ENCODE assay signal across 8 cellular contexts in the genomic region with DNA sequence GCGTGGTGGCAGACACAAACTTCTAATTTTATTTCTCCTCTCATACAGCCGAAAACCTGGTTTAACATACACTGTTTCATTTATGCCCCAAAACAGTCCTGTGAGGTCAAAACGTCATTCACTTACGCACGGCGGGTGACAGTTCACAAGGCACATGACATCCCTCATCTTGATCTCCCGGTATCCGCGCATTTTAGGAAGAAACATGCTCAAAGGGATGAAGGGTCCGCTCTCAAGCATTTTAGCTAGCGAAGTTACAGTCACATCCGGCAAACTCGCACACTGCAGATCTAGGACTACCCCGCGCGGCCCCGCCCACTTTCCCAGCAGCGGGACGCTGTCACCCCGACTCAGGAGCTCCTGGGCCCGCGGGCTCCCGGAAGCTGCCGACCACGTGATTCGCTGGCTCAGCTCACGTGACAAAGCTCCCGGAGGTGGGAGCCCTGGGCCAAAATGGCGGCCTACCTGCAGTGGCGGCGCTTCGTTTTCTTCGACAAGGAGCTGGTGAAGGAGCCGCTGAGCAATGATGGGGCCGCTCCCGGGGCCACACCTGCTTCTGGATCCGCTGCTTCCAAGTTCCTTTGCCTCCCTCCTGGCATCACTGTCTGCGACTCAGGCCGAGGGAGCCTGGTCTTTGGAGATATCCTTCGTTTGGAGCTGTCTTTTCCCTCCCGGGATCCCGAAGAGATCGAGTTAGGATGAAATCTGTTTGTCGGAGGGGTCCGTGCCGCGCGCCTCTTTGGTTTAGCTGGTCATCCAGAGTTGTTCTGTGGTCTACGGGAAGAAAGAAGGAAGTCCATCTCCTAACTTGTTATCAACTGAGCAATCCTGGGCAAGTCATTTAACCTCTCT. TPM values are rescaled to one million over a fixed set of nuclear protein-coding genes. Genes with fewer than 3 reads are reported as not detected.
DNase-seq lines count a peak whose midpoint lies in the region; ATAC-seq and TF ChIP-seq lines count a peak whose summit lies in the region.

VPS11 (plus strand) TSS at position 448 of the 852 bp plus-strand sequence; CDS start at position 454, 6 bp downstream.

- H3K36me3 Mint-ChIP-seq in activated naive CD8-positive, alpha-beta T cell, result no peaks in the 10 kb centered on the region

- H3K27me3 Mint-ChIP-seq in activated naive CD8-positive, alpha-beta T cell, result no peaks in the 10 kb centered on the region

- peak; percentile 92 for DNase-seq in NCI-H1092 (lab: John Stamatoyannopoulos, UW)
- DNase-seq in SKM-1 treated with dmso at 0.1 percent for 144 hours (lab: John Stamatoyannopoulos, UW; ENCODE audit: unreplicated experiment), result peak; percentile 91
- peak; percentile 96 for DNase-seq in glomerular visceral epithelial cell (ENCODE audit: extremely low spot score)
- DNase-seq in osteoblast (ENCODE audit: insufficient read length, low spot score, missing footprints), result peak; percentile 100
- DNase-seq in thoracic aorta (ENCODE audit: low spot score), result peak; percentile 92

- no peaks in the 10 kb centered on the region for H3K9me3 Mint-ChIP-seq in activated naive CD8-positive, alpha-beta T cell (ENCODE audit: low read depth)

- H3K4me3 Mint-ChIP-seq in activated naive CD8-positive, alpha-beta T cell, result peak within 1 kb of the TSS; percentile 95

- H3K9me3 ChIP-seq in osteoblast (ENCODE audit: low read depth, low read length), result no peaks in the 10 kb centered on the region
- H3K9me3 ChIP-seq in thoracic aorta, result no peaks in the 10 kb centered on the region

- H3K4me3 ChIP-seq in GM08714 (ENCODE audit: low read length) (peak within 1 kb of the TSS; percentile 79), osteoblast (ENCODE audit: insufficient read depth, low read length) (peak within 1 kb of the TSS; percentile 98), thoracic aorta (peak within 1 kb of the TSS; percentile 84)

- TF ChIP-seq CTCF in osteoblast (IDR thresholded peaks at IDR 0.05; ENCODE audit: extremely low read depth, low read depth, low read length) (no peak), thoracic aorta (IDR thresholded peaks at IDR 0.05) (no peak)

- peak within 1 kb of the TSS; percentile 98 for H3K27ac Mint-ChIP-seq in activated naive CD8-positive, alpha-beta T cell

- H3K4me1 Mint-ChIP-seq in activated naive CD8-positive, alpha-beta T cell (ENCODE audit: low read depth), result peaks cover 42% of the 10 kb centered on the region

- H3K79me2 ChIP-seq in osteoblast (ENCODE audit: insufficient read depth, low read length), result peaks cover 50% of the 10 kb centered on the region

- peak; percentile 94 for ATAC-seq in HG02588 (IDR thresholded peaks at IDR 0.05; ENCODE audit: unreplicated experiment)
- ATAC-seq in thoracic aorta (ENCODE audit: insufficient number of reproducible peaks, low FRiP score, low read depth), result peak; percentile 89

- H3K27ac ChIP-seq in osteoblast (ENCODE audit: low read depth, low read length) (peak within 1 kb of the TSS; percentile 85), thoracic aorta (peak within 1 kb of the TSS; percentile 91 to 94)

- no peaks in the 10 kb centered on the region for H4K20me1 ChIP-seq in osteoblast (ENCODE audit: insufficient read depth, low read length)

- H3K4me2 ChIP-seq in osteoblast (ENCODE audit: insufficient read depth, low read length), result peak within 1 kb of the TSS; percentile 90

- peaks cover 24% of the 10 kb centered on the region for H3K36me3 ChIP-seq in osteoblast (ENCODE audit: insufficient read depth, low read length)
- H3K36me3 ChIP-seq in thoracic aorta, result peaks cover 25% of the 10 kb centered on the region

- H3K27me3 ChIP-seq in osteoblast (ENCODE audit: insufficient read depth, low read length), result no peaks in the 10 kb centered on the region
- no peaks in the 10 kb centered on the region for H3K27me3 ChIP-seq in thoracic aorta (replicated peaks; ENCODE audit: insufficient read depth)

- H3K4me1 ChIP-seq in osteoblast (ENCODE audit: insufficient read depth, low read length), result peaks cover 5% of the 10 kb centered on the region
- peaks cover 18 to 36% of the 10 kb centered on the region in 2 donors for H3K4me1 ChIP-seq in thoracic aorta (ENCODE audit: control insufficient read depth in 1 of 2, low read depth in 2 of 2)

- H2AFZ ChIP-seq in osteoblast (ENCODE audit: low read length), result peak within 1 kb of the TSS; percentile 99

RNA-seq across cellular contexts. Expression of gene VPS11, which starts in this region (rescaled TPM):
- total RNA-seq in osteoblast (35.1 and 37.1 TPM in 2 replicates), thoracic aorta (10 to 100 TPM; 32.0 to 35.3 TPM)

Comparison
In these comparisons a context has a peak if more than half of its experiments do, and no peak if none do; other contexts are left out.
1. Peak in every context shown above with its lines: DNase-seq, ATAC-seq, H3K4me3 ChIP-seq and H3K27ac ChIP-seq.